8 cellular contexts compared by ENCODE assay signal in the genomic region with DNA sequence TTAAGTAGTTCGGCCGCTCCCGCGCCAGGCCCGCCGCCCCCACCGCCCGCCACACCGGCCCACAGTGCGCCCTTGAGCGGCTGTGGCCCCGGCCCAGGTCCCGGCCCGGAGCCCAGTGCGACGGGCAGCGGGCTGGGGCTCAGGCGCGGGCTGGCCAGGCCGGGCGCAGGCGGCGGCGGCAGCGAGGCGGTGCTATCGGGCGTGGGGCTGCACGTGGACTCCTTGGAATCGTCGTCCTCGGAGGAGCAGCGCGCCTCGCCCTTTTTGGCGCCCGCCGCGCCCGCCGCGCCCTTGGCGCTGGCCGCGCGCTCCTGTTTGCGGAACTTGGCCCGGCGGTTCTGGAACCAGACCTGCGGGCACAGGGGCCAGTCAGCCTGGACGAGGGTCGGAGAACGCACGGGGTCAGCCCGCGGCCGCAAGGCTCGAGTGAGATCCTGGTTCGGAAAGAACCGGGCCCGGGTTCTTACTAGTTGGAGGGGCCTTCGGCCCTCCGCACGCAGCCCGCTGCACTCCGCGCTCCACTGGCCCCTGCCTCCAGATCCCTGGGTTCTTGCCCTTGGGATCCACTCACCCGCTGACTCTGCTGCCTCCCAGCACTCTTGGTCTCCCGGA. TPM values are rescaled to one million over a fixed set of nuclear protein-coding genes. Genes with fewer than 3 reads are reported as not detected.
DNase-seq lines count a peak whose midpoint lies in the region; ATAC-seq lines count a peak whose summit lies in the region.

No MANE protein-coding gene starts in this region.

- H3K9me3 ChIP-seq in ectodermal cell (ENCODE audit: control insufficient read depth, low read length) (no peaks in the 10 kb centered on the region), mucosa of stomach (ENCODE audit: control insufficient read depth, low read length) (no peaks in the 10 kb centered on the region)

- H3K36me3 ChIP-seq in ectodermal cell (ENCODE audit: control insufficient read depth, insufficient read depth, low read length) (peaks cover 14% of the 10 kb centered on the region), mucosa of stomach (ENCODE audit: control insufficient read depth, insufficient read depth, low read length) (peaks cover 11% of the 10 kb centered on the region)

- DNase-seq in Ammon's horn (ENCODE audit: low spot score), result peak; percentile 30
- DNase-seq in HUDEP-2 (lab: John Stamatoyannopoulos, UW; ENCODE audit: unreplicated experiment in 76 of 76), result peak in 55 of 76 experiments; percentile 17 to 69 (median 51)
- DNase-seq in cortex of kidney (lab: John Stamatoyannopoulos, UW), result no peak
- no peak for DNase-seq in G401 (ENCODE audit: low spot score)

- H3K27me3 ChIP-seq in ectodermal cell (ENCODE audit: control insufficient read depth, insufficient read depth, low read length, poor library complexity, severe bottlenecking), result peaks cover 66% of the 10 kb centered on the region
- H3K27me3 ChIP-seq in mucosa of stomach (ENCODE audit: control insufficient read depth, insufficient read depth, low read length), result peaks cover 64% of the 10 kb centered on the region

- ATAC-seq in GM19351 (IDR thresholded peaks at IDR 0.05; ENCODE audit: unreplicated experiment) (no peak), HG02759 (IDR thresholded peaks at IDR 0.05; ENCODE audit: unreplicated experiment) (no peak)

- H3K4me1 ChIP-seq in ectodermal cell (ENCODE audit: control insufficient read depth, insufficient read depth, low read length), result peaks cover 19% of the 10 kb centered on the region
- H3K4me1 ChIP-seq in mucosa of stomach (ENCODE audit: control insufficient read depth, insufficient read depth, low read length), result peaks cover 32% of the 10 kb centered on the region

- no peak overlapping the region for H3K27ac ChIP-seq in ectodermal cell (ENCODE audit: insufficient read depth, low read depth, low read length, poor library complexity, severe bottlenecking)

- H3K9ac ChIP-seq in mucosa of stomach (ENCODE audit: low read length), result peak overlapping the region; percentile 7

- peak overlapping the region; percentile 31 for H3K4me3 ChIP-seq in ectodermal cell (ENCODE audit: insufficient read depth, low read depth, low read length)
- no peak overlapping the region for H3K4me3 ChIP-seq in mucosa of stomach (ENCODE audit: low read length)

- WGBS in ectodermal cell, 2 experiments, result 9 to 12% methylated on average over 69 of the region's 69 CpGs

- in situ Hi-C loops in G401 (cut with HindIII; ENCODE audit: low sequenced_read_pairs), result no loop called here

RNA-seq across cellular contexts. Expression of a gene that starts 4.0 kb away (rescaled TPM):
- 2.1 TPM for polyA plus RNA-seq in ectodermal cell (2013, experiment 1 of 4)
- 1.8 TPM for polyA plus RNA-seq in ectodermal cell (2013, experiment 2 of 4)
- 1.9 TPM for polyA plus RNA-seq in ectodermal cell (2013, experiment 3 of 4)
- 3.2 TPM for polyA plus RNA-seq in ectodermal cell (2013, experiment 4 of 4)
- not detected in 2 replicates for total RNA-seq in G401 (2014; rRNA removed; shearing (Covaris generic))

RNA-seq across cellular contexts. Expression of a gene that starts 15.4 kb away (rescaled TPM):
- 110 TPM for polyA plus RNA-seq in ectodermal cell (2013, experiment 1 of 4)
- polyA plus RNA-seq in ectodermal cell (2013, experiment 2 of 4), result 134 TPM
- 98.8 TPM for polyA plus RNA-seq in ectodermal cell (2013, experiment 3 of 4)
- polyA plus RNA-seq in ectodermal cell (2013, experiment 4 of 4), result 106 TPM
- total RNA-seq in G401 (2014; rRNA removed; shearing (Covaris generic)), result 53.0 and 60.1 TPM in 2 replicates

RNA-seq across cellular contexts. Expression of a gene that starts 23.4 kb away (rescaled TPM):
- polyA plus RNA-seq in ectodermal cell (2013, experiment 1 of 4), result not detected
- polyA plus RNA-seq in ectodermal cell (2013, experiment 2 of 4), result not detected
- not detected for polyA plus RNA-seq in ectodermal cell (2013, experiment 3 of 4)
- not detected for polyA plus RNA-seq in ectodermal cell (2013, experiment 4 of 4)
- not detected in 2 replicates for total RNA-seq in G401 (2014; rRNA removed; shearing (Covaris generic))

RNA-seq across cellular contexts. Expression of a gene that starts 48.0 kb away (rescaled TPM):
- polyA plus RNA-seq in ectodermal cell (2013, experiment 1 of 4), result 8.9 TPM
- polyA plus RNA-seq in ectodermal cell (2013, experiment 2 of 4), result 11.7 TPM
- 8.1 TPM for polyA plus RNA-seq in ectodermal cell (2013, experiment 3 of 4)
- 8.3 TPM for polyA plus RNA-seq in ectodermal cell (2013, experiment 4 of 4)
- 1.4 TPM in 1 of 2 replicates, not detected in the other for total RNA-seq in G401 (2014; rRNA removed; shearing (Covaris generic))

Comparison
In these comparisons a context has a peak if more than half of its experiments do, and no peak if none do; other contexts are left out.
1. DNase-seq: peak in Ammon's horn (single experiment) and HUDEP-2 (55 of 76); none in cortex of kidney (single experiment) and G401 (single experiment).